In genomic region chr11:67024966-67025365, GRCh38 we compare ENCODE assay signal across 16 cellular contexts. TPM values are rescaled to one million over a fixed set of nuclear protein-coding genes. Genes with fewer than 3 reads are reported as not detected.
DNase-seq lines count a peak whose midpoint lies in the region; FAIRE-seq and TF ChIP-seq lines count a peak whose summit lies in the region.
"Had no signal": no experiment of that assay in that cellular context is flagged by ENCODE, and none has a peak within 500 bp of the region (broad histone marks: within the 10 kb centered on the region; RNA-seq: fewer than 3 reads in every experiment).

No MANE protein-coding gene starts in this region.

- peak; percentile 59 for FAIRE-seq in GM12891 (lab: Jason Lieb, UNC)

- H3K4me3 ChIP-seq in BLaER1 (no peak overlapping the region), OCI-LY7 (ENCODE audit: low read depth, low read length, poor library complexity, severe bottlenecking) (no peak overlapping the region), Peyer's patch (no peak overlapping the region)
- H3K4me3 ChIP-seq: left lung had no signal

- no peak for TF ChIP-seq POLR2A in GM12891 (IDR thresholded peaks at IDR 0.05; ENCODE audit: low read depth, low read length)
- TF ChIP-seq POLR2A in Peyer's patch (IDR thresholded peaks at IDR 0.05): no peak

- H3K9me3 ChIP-seq in BLaER1: no peaks in the 10 kb centered on the region
- no peaks in the 10 kb centered on the region for H3K9me3 ChIP-seq in OCI-LY7 (ENCODE audit: low read length)
- no peaks in the 10 kb centered on the region for H3K9me3 ChIP-seq in Peyer's patch
- H3K9me3 ChIP-seq: left lung had no signal

- TF ChIP-seq CTCF in OCI-LY7 (conservative IDR thresholded peaks at IDR 0.05; ENCODE audit: low read length): no peak
- no peak for TF ChIP-seq CTCF in Peyer's patch (IDR thresholded peaks at IDR 0.05)
- no peak for TF ChIP-seq CTCF in progenitor cell of endocrine pancreas (IDR thresholded peaks at IDR 0.05; ENCODE audit: unreplicated experiment)

- H3K9me2 ChIP-seq in OCI-LY7 (ENCODE audit: insufficient read depth, low read length): no peaks in the 10 kb centered on the region

- H3K36me3 ChIP-seq in BLaER1: no peaks in the 10 kb centered on the region
- H3K36me3 ChIP-seq in OCI-LY7 (ENCODE audit: insufficient read depth, low read length): no peaks in the 10 kb centered on the region
- no peaks in the 10 kb centered on the region for H3K36me3 ChIP-seq in Peyer's patch
- H3K36me3 ChIP-seq: left lung had no signal

- no peak overlapping the region for H3K4me3 Mint-ChIP-seq in progenitor cell of endocrine pancreas (ENCODE audit: low read depth)
- H3K4me3 Mint-ChIP-seq: activated CD4-positive, alpha-beta T cell treated with anti-CD3 and anti-CD28 coated beads, Interleukin-2, amount 10 ng/mL, durations not matched to agents 7 days and 5 days had no signal

- no peak overlapping the region for H3K27ac Mint-ChIP-seq in progenitor cell of endocrine pancreas
- H3K27ac Mint-ChIP-seq: stimulated activated memory B cell treated with anti-CD40 and anti-IgM and Interleukin-4, amounts not matched to agents 10 μg/mL and 1 μg/mL and 100 μg/mL, for 72 hours had no signal

- H3K27ac ChIP-seq in BLaER1 (no peak overlapping the region), OCI-LY7 (ENCODE audit: low read depth, low read length, poor library complexity, severe bottlenecking) (no peak overlapping the region), Peyer's patch (no peak overlapping the region)
- H3K27ac ChIP-seq: left lung had no signal

- no peaks in the 10 kb centered on the region for H3K9me3 Mint-ChIP-seq in progenitor cell of endocrine pancreas (ENCODE audit: low read depth)
- H3K9me3 Mint-ChIP-seq: activated CD4-positive, alpha-beta T cell treated with anti-CD3 and anti-CD28 coated beads, Interleukin-2, amount 10 ng/mL, durations not matched to agents 7 days and 5 days; stimulated activated memory B cell treated with anti-CD40 and anti-IgM and Interleukin-4, amounts not matched to agents 10 μg/mL and 1 μg/mL and 100 μg/mL, for 72 hours had no signal

- CTCF ChIA-PET in OCI-LY7 (lab: Charles Lee; ENCODE audit: unreplicated experiment): interaction anchor here (1.3 to 1.5 kb wide), 2 partner anchors 8 to 25 kb away, joined by 3 read pairs; no protein-coding TSS in a partner anchor

- POLR2A ChIA-PET in OCI-LY7 (lab: Charles Lee): interaction anchor here (0.8 kb wide), 1 partner anchor 12 kb away, joined by 3 read pairs; no protein-coding TSS in a partner anchor

- intact Hi-C loops in OCI-LY7 (cut with micrococcal nuclease; ENCODE audit: unreplicated experiment): no loop called here

- no peak overlapping the region for H3K9ac ChIP-seq in BLaER1

- BruUV-seq in OCI-LY7 (replicated peaks; lab: Mats Ljungman, UMichigan): no TSS peak

- no peaks in the 10 kb centered on the region for H3K4me1 Mint-ChIP-seq in progenitor cell of endocrine pancreas (ENCODE audit: low read depth)

- H3K27me3 Mint-ChIP-seq in progenitor cell of endocrine pancreas: peaks cover 62% of the 10 kb centered on the region

- H2AFZ ChIP-seq in OCI-LY7 (ENCODE audit: low read length): no peak overlapping the region

- H3K36me3 Mint-ChIP-seq in progenitor cell of endocrine pancreas (ENCODE audit: insufficient read depth): no peaks in the 10 kb centered on the region
- H3K36me3 Mint-ChIP-seq: stimulated activated memory B cell treated with anti-CD40 and anti-IgM and Interleukin-4, amounts not matched to agents 10 μg/mL and 1 μg/mL and 100 μg/mL, for 72 hours had no signal

- H3K4me1 ChIP-seq in BLaER1: peaks cover 42% of the 10 kb centered on the region
- peaks cover 50% of the 10 kb centered on the region for H3K4me1 ChIP-seq in OCI-LY7 (ENCODE audit: insufficient read depth, low read length, poor library complexity, severe bottlenecking)
- peaks cover 0 to 24% (median 16%) of the 10 kb centered on the region in 4 donors for H3K4me1 ChIP-seq in Peyer's patch

- H3K27me3 ChIP-seq in BLaER1 (peaks cover 61% of the 10 kb centered on the region), Peyer's patch (peaks cover 0 to 8% of the 10 kb centered on the region in 2 donors)

- H3K4me2 ChIP-seq in BLaER1: peak overlapping the region; percentile 59
- H3K4me2 ChIP-seq in OCI-LY7 (ENCODE audit: low read length): peak overlapping the region; percentile 55

- peaks cover 39% of the 10 kb centered on the region for H4K20me1 ChIP-seq in BLaER1
- no peaks in the 10 kb centered on the region for H4K20me1 ChIP-seq in OCI-LY7 (ENCODE audit: insufficient read depth, low read length)

- DNase-seq in GM12891 (ENCODE audit: insufficient read length, low spot score): no peak
- no peak for DNase-seq in OCI-LY7 (ENCODE audit: low spot score)
- DNase-seq in cerebellum (ENCODE audit: low spot score): peak; percentile 35
- DNase-seq in occipital lobe (lab: John Stamatoyannopoulos, UW): no peak
- no peak for DNase-seq in NCI-H524 (lab: John Stamatoyannopoulos, UW)
- DNase-seq in Peyer's patch: no peak
- DNase-seq in progenitor cell of endocrine pancreas (ENCODE audit: low spot score, unreplicated experiment): no peak
- DNase-seq: left lung, NCI-H1436, right cardiac atrium had no signal

- no peaks in the 10 kb centered on the region for H3K79me2 ChIP-seq in OCI-LY7 (ENCODE audit: insufficient read depth, low read depth, low read length)

TF ChIP-seq in GM12891, 5 proteins besides CTCF, POLR2A, EP300 and RAD21:
- TF ChIP-seq POLR2AphosphoS5 (IDR thresholded peaks at IDR 0.05; ENCODE audit: low read depth, low read length) (no peak), TAF1 (IDR thresholded peaks at IDR 0.05; ENCODE audit: low read depth, low read length) (no peak), POU2F2 (IDR thresholded peaks at IDR 0.05; ENCODE audit: low read depth, low read length) (no peak), SPI1 (IDR thresholded peaks at IDR 0.05; ENCODE audit: low read depth, low read length) (no peak), PAX5 (IDR thresholded peaks at IDR 0.05; ENCODE audit: insufficient read depth, low read length, severe bottlenecking) (no peak)
TF ChIP-seq in GM12891: peak in this region for 0.

RNA-seq across cellular contexts. Expression of gene SYT12, which starts 2.0 kb away (rescaled TPM):
- polyA plus RNA-seq in GM12891 (2012; ENCODE audit: low read depth, missing spikeins): 0.46 TPM
- 0.21 and 0.25 TPM in 2 replicates for total RNA-seq in OCI-LY7 (2014; rRNA removed; shearing (Covaris generic))
- 0.72 and 0.87 TPM in 2 replicates for total RNA-seq in OCI-LY7 (2022)
- total RNA-seq in cerebellum: 3.8 TPM
- 0.62 TPM for total RNA-seq in occipital lobe
- 1 to 10 TPM in 2 of 4 donors, not detected in 2; 1.1 to 3.9 TPM for total RNA-seq in Peyer's patch
- total RNA-seq in progenitor cell of endocrine pancreas: 0.20 and 0.22 TPM in 2 replicates
- total RNA-seq: activated CD4-positive, alpha-beta T cell treated with anti-CD3 and anti-CD28 coated beads, Interleukin-2, amount 10 ng/mL, durations not matched to agents 7 days and 5 days; LHCN-M2 had no signal

RNA-seq across cellular contexts. Expression of gene RHOD, which starts 31.7 kb away (rescaled TPM):
- polyA plus RNA-seq in GM12891 (2012; ENCODE audit: low read depth, missing spikeins): 0.18 TPM
- total RNA-seq in OCI-LY7 (2014; rRNA removed; shearing (Covaris generic)): not detected in 2 replicates
- total RNA-seq in OCI-LY7 (2022) (not detected in 2 replicates), cerebellum (0.64 TPM), occipital lobe (not detected), Peyer's patch (10 to 100 TPM in 3 of 4 donors, 1 to 10 TPM in 1; 9.9 to 26.3 (median 21.2) TPM), progenitor cell of endocrine pancreas (16.4 and 20.6 TPM in 2 replicates)

RNA-seq across cellular contexts. Expression of gene C11orf86, which starts 49.9 kb away (rescaled TPM):
- not detected for polyA plus RNA-seq in GM12891 (2012; ENCODE audit: low read depth, missing spikeins)
- not detected in 2 replicates for total RNA-seq in OCI-LY7 (2014; rRNA removed; shearing (Covaris generic))
- not detected in 2 replicates for total RNA-seq in OCI-LY7 (2022)
- total RNA-seq in cerebellum: not detected
- total RNA-seq in occipital lobe: not detected
- total RNA-seq in Peyer's patch: 100 to 1,000 TPM in 2 of 4 donors, 10 to 100 TPM in 2; 81.7 to 439 (median 153) TPM
- not detected in 2 replicates for total RNA-seq in progenitor cell of endocrine pancreas
- total RNA-seq: activated CD4-positive, alpha-beta T cell treated with anti-CD3 and anti-CD28 coated beads, Interleukin-2, amount 10 ng/mL, durations not matched to agents 7 days and 5 days; left lung; LHCN-M2; mononuclear cell; right cardiac atrium; Right ventricle myocardium inferior had no signal
- polyA plus RNA-seq: right cardiac atrium had no signal

Comparison
In these comparisons a context has a peak if more than half of its experiments do, and no peak if none do; other contexts are left out.
1. RNA of gene C11orf86, which starts 49.9 kb away (total RNA-seq): 81.7 to 439 TPM in Peyer's patch; not detected in OCI-LY7, not detected in cerebellum (single experiment), not detected in occipital lobe (single experiment) and not detected in progenitor cell of endocrine pancreas; every median in the first group is over 10 times any median in the second.